Comparison of ENCODE assay signal across 17 cellular contexts in genomic region chr3:71317140-71317539, GRCh38.
DNase-seq lines count a peak whose midpoint lies in the region; ATAC-seq and TF ChIP-seq lines count a peak whose summit lies in the region.
"Had no signal": no experiment of that assay in that cellular context is flagged by ENCODE, and none has a peak within 500 bp of the region (broad histone marks: within the 10 kb centered on the region; RNA-seq: fewer than 3 reads in every experiment).

No MANE protein-coding gene starts in this region.

- TF ChIP-seq EP300 in upper lobe of left lung (IDR thresholded peaks at IDR 0.05) = peak in 1 of 4 donors; percentile 33

- H3K27ac ChIP-seq in SK-N-MC (peak overlapping the region; percentile 50; the same call in 1 of the 2 replicates), lower lobe of right lung (peak overlapping the region; percentile 29), upper lobe of left lung (peak overlapping the region in 3 of 4 donors; percentile 21 to 65 (median 58))
- H3K27ac ChIP-seq: A549, KMS-11, Peyer's patch had no signal

- H3K27me3 ChIP-seq in lower lobe of right lung (ENCODE audit: low read depth) (no peaks in the 10 kb centered on the region), upper lobe of left lung (no peaks in the 10 kb centered on the region)
- H3K27me3 ChIP-seq: Peyer's patch had no signal

- peaks cover 26% of the 10 kb centered on the region for H3K4me1 Mint-ChIP-seq in activated naive CD4-positive, alpha-beta T cell treated with anti-CD3 and anti-CD28 coated beads, Interleukin-2, amount 50 U/mL, for 24 hours

- WGBS in upper lobe of left lung, 2 donors = 71 to 81% methylated on average over 6 of the region's 6 CpGs

- H3K27me3 Mint-ChIP-seq in activated naive CD4-positive, alpha-beta T cell treated with anti-CD3 and anti-CD28 coated beads, Interleukin-2, amount 50 U/mL, for 24 hours = no peaks in the 10 kb centered on the region

- H3K4me1 ChIP-seq in lower lobe of right lung = peaks cover 19% of the 10 kb centered on the region
- peaks cover 0 to 28% (median 12%) of the 10 kb centered on the region in 4 donors for H3K4me1 ChIP-seq in upper lobe of left lung

- TF ChIP-seq POLR2A in upper lobe of left lung (IDR thresholded peaks at IDR 0.05) = no peak

- no peak overlapping the region for H3K4me3 Mint-ChIP-seq in activated naive CD4-positive, alpha-beta T cell treated with anti-CD3 and anti-CD28 coated beads, Interleukin-2, amount 50 U/mL, for 24 hours
- H3K4me3 Mint-ChIP-seq: CD14-positive monocyte had no signal

- intact Hi-C loops in lower lobe of right lung (cut with DNase I) = no loop called here

- peaks cover 1% of the 10 kb centered on the region for H3K36me3 Mint-ChIP-seq in activated naive CD4-positive, alpha-beta T cell treated with anti-CD3 and anti-CD28 coated beads, Interleukin-2, amount 50 U/mL, for 24 hours

- TF ChIP-seq CTCF in lower lobe of right lung (IDR thresholded peaks at IDR 0.05) = no peak
- TF ChIP-seq CTCF in upper lobe of left lung (IDR thresholded peaks at IDR 0.05) = no peak

- H3K9me3 ChIP-seq in SK-N-MC (ENCODE audit: low read depth, low read length) = no peaks in the 10 kb centered on the region
- no peaks in the 10 kb centered on the region for H3K9me3 ChIP-seq in lower lobe of right lung
- no peaks in the 10 kb centered on the region for H3K9me3 ChIP-seq in upper lobe of left lung
- H3K9me3 ChIP-seq: A549, Peyer's patch had no signal

- H3K9me3 Mint-ChIP-seq in activated naive CD4-positive, alpha-beta T cell treated with anti-CD3 and anti-CD28 coated beads, Interleukin-2, amount 50 U/mL, for 24 hours = no peaks in the 10 kb centered on the region
- H3K9me3 Mint-ChIP-seq: CD14-positive monocyte had no signal

- H3K27ac Mint-ChIP-seq in activated naive CD4-positive, alpha-beta T cell treated with anti-CD3 and anti-CD28 coated beads, Interleukin-2, amount 50 U/mL, for 24 hours = peak overlapping the region; percentile 90

- H3K9ac ChIP-seq in SK-N-MC (ENCODE audit: insufficient read length) = no peak overlapping the region
- H3K9ac ChIP-seq: KMS-11 had no signal

- ATAC-seq in lower lobe of right lung (peak in 1 of 2 donors; percentile 81), upper lobe of left lung (ENCODE audit: low FRiP score in 2 of 2) (peak; percentile 25 to 44), GM18511 (IDR thresholded peaks at IDR 0.05; ENCODE audit: unreplicated experiment) (no peak)
- ATAC-seq: A549 had no signal

- no peak for DNase-seq in activated naive CD4-positive, alpha-beta T cell (lab: John Stamatoyannopoulos, UW)
- DNase-seq in SK-N-MC (ENCODE audit: low read depth, low spot score) (no peak), lower lobe of right lung (no peak), upper lobe of left lung (peak in 1 of 2 donors; percentile 70), kidney glomerular epithelial cell (lab: John Stamatoyannopoulos, UW) (no peak)
- no peak for DNase-seq in activated CD8-positive, alpha-beta memory T cell treated with anti-CD3 and anti-CD28 coated beads, Interleukin-2, amount 50 U/mL, for 48 hours
- DNase-seq: DMS79 treated with DMSO at 0.1 percent for 48 hours, GF-D8, NCI-H187 treated with DMSO at 0.1 percent for 48 hours, NCI-H2171, Peyer's patch, Right ventricle myocardium superior had no signal

- H3K36me3 ChIP-seq in SK-N-MC (ENCODE audit: insufficient read depth, low read length) = no peaks in the 10 kb centered on the region
- no peaks in the 10 kb centered on the region for H3K36me3 ChIP-seq in lower lobe of right lung
- no peaks in the 10 kb centered on the region for H3K36me3 ChIP-seq in upper lobe of left lung
- H3K36me3 ChIP-seq: Peyer's patch had no signal

- H3K4me3 ChIP-seq in SK-N-MC = no peak overlapping the region
- no peak overlapping the region for H3K4me3 ChIP-seq in lower lobe of right lung
- H3K4me3 ChIP-seq in upper lobe of left lung = no peak overlapping the region
- H3K4me3 ChIP-seq: A549, Peyer's patch had no signal
